ENCODE assay signal across 16 cellular contexts in genomic region chr5:131288328-131288727, GRCh38. TPM values are rescaled to one million over a fixed set of nuclear protein-coding genes. Genes with fewer than 3 reads are reported as not detected.
A peak's percentile ranks its signal among the peaks of the same experiment; 100 is the strongest.
DNase-seq lines count a peak whose midpoint lies in the region; ATAC-seq and TF ChIP-seq lines count a peak whose summit lies in the region.
"Had no signal": no experiment of that assay in that cellular context is flagged by ENCODE, and none has a peak within 500 bp of the region (broad histone marks: within the 10 kb centered on the region; RNA-seq: fewer than 3 reads in every experiment).

No MANE protein-coding gene starts in this region.

- H3K4me1 ChIP-seq in naive thymus-derived CD4-positive, alpha-beta T cell (ENCODE audit: control insufficient read depth in 2 of 2, insufficient read depth in 2 of 2, low read length in 2 of 2): peaks cover 73 to 78% of the 10 kb centered on the region in 2 donors
- H3K4me1 ChIP-seq: Caco-2, parathyroid adenoma had no signal

- peaks cover 72% of the 10 kb centered on the region for H3K4me1 Mint-ChIP-seq in activated CD4-positive, alpha-beta T cell treated with anti-CD3 and anti-CD28 coated beads for 36 hours
- H3K4me1 Mint-ChIP-seq in activated B cell treated with CpG ODN at 0.5 μM for 24 hours: peaks cover 64% of the 10 kb centered on the region
- H3K4me1 Mint-ChIP-seq in naive thymus-derived CD4-positive, alpha-beta T cell: peaks cover 30 to 93% (median 80%) of the 10 kb centered on the region in 7 donors
- H3K4me1 Mint-ChIP-seq: GM23338 had no signal

- DNase-seq in activated CD4-positive, alpha-beta T cell treated with anti-CD3 and anti-CD28 coated beads for 36 hours: no peak
- no peak for DNase-seq in activated CD4-positive, alpha-beta T cell treated with anti-CD3 and anti-CD28 coated beads for 48 hours
- DNase-seq in activated B cell treated with CpG ODN at 0.5 μM for 24 hours: no peak
- DNase-seq in naive thymus-derived CD4-positive, alpha-beta T cell: no peak
- DNase-seq in pons (ENCODE audit: low spot score): no peak
- no peak for DNase-seq in erythroblast (lab: John Stamatoyannopoulos, UW)
- DNase-seq: Caco-2, Kasumi-1, mesendoderm, NCI-H1930 had no signal

- no peaks in the 10 kb centered on the region for H3K9me3 ChIP-seq in naive thymus-derived CD4-positive, alpha-beta T cell (ENCODE audit: control insufficient read depth in 2 of 3, low read length in 3 of 3)
- H3K9me3 ChIP-seq: Caco-2, tibial nerve had no signal

- intact Hi-C loops in activated CD4-positive, alpha-beta T cell treated with anti-CD3 and anti-CD28 coated beads for 36 hours (cut with DNase I, micrococcal nuclease): loop anchor here (2.0 kb wide), 7 partner anchors 14 to 94 kb away; partner anchors contain the start of gene CDC42SE2 (in 1 of the 2)
- intact Hi-C loops in activated B cell treated with CpG ODN at 0.5 μM for 24 hours (cut with micrococcal nuclease): loop anchor here (1.0 to 2.0 kb wide), 3 partner anchors 9 to 124 kb away; partner anchors contain the start of gene HINT1
- intact Hi-C loops in naive thymus-derived CD4-positive, alpha-beta T cell (cut with micrococcal nuclease): loop anchor here in 1 of 2 donors (2.0 to 5.0 kb wide), 2 partner anchors 36 to 94 kb away; no protein-coding TSS in a partner anchor

- TF ChIP-seq CTCF in activated B cell treated with CpG ODN at 0.5 μM for 24 hours (IDR thresholded peaks at IDR 0.05): no peak

- H3K4me3 ChIP-seq in naive thymus-derived CD4-positive, alpha-beta T cell (ENCODE audit: low read length): peak overlapping the region; percentile 55
- H3K4me3 ChIP-seq: GM23338, tibial nerve had no signal

- peak overlapping the region; percentile 64 for H3K4me3 Mint-ChIP-seq in activated CD4-positive, alpha-beta T cell treated with anti-CD3 and anti-CD28 coated beads for 36 hours
- H3K4me3 Mint-ChIP-seq in activated B cell treated with CpG ODN at 0.5 μM for 24 hours: peak overlapping the region; percentile 28
- H3K4me3 Mint-ChIP-seq in naive thymus-derived CD4-positive, alpha-beta T cell: peak overlapping the region; percentile 76 to 92 (median 86)
- H3K4me3 Mint-ChIP-seq: GM23338 had no signal

- H3K9me3 Mint-ChIP-seq in activated CD4-positive, alpha-beta T cell treated with anti-CD3 and anti-CD28 coated beads for 36 hours (ENCODE audit: low read depth): no peaks in the 10 kb centered on the region
- no peaks in the 10 kb centered on the region for H3K9me3 Mint-ChIP-seq in activated B cell treated with CpG ODN at 0.5 μM for 24 hours
- no peaks in the 10 kb centered on the region for H3K9me3 Mint-ChIP-seq in naive thymus-derived CD4-positive, alpha-beta T cell
- H3K9me3 Mint-ChIP-seq: GM23338 had no signal

- ATAC-seq in activated CD4-positive, alpha-beta T cell treated with anti-CD3 and anti-CD28 coated beads for 36 hours: no peak
- ATAC-seq in GM21526 (IDR thresholded peaks at IDR 0.05; ENCODE audit: low FRiP score, unreplicated experiment): peak; percentile 23
- peak; percentile 59 for ATAC-seq in activated B cell treated with CpG ODN at 0.5 μM for 24 hours (ENCODE audit: low read depth)
- no peak for ATAC-seq in naive thymus-derived CD4-positive, alpha-beta T cell
- no peak for ATAC-seq in GM18873 (IDR thresholded peaks at IDR 0.05; ENCODE audit: low FRiP score, unreplicated experiment)
- ATAC-seq: GM23338 had no signal

- peak overlapping the region; percentile 98 for H3K27ac Mint-ChIP-seq in activated CD4-positive, alpha-beta T cell treated with anti-CD3 and anti-CD28 coated beads for 36 hours
- H3K27ac Mint-ChIP-seq in activated B cell treated with CpG ODN at 0.5 μM for 24 hours: peak overlapping the region; percentile 84
- H3K27ac Mint-ChIP-seq in naive thymus-derived CD4-positive, alpha-beta T cell: peak overlapping the region; percentile 87 to 98 (median 94)
- H3K27ac Mint-ChIP-seq: GM23338 had no signal

- H3K27me3 Mint-ChIP-seq in activated CD4-positive, alpha-beta T cell treated with anti-CD3 and anti-CD28 coated beads for 36 hours: no peaks in the 10 kb centered on the region
- H3K27me3 Mint-ChIP-seq in activated B cell treated with CpG ODN at 0.5 μM for 24 hours: no peaks in the 10 kb centered on the region
- H3K27me3 Mint-ChIP-seq in naive thymus-derived CD4-positive, alpha-beta T cell: no peaks in the 10 kb centered on the region

- H3K36me3 ChIP-seq in naive thymus-derived CD4-positive, alpha-beta T cell (ENCODE audit: control insufficient read depth in 2 of 3, insufficient read depth in 3 of 3, low read length in 3 of 3): peaks cover 0 to 8% (median 6%) of the 10 kb centered on the region in 3 experiments

- H3K27ac ChIP-seq in naive thymus-derived CD4-positive, alpha-beta T cell (ENCODE audit: low read depth, low read length): peak overlapping the region; percentile 75
- H3K27ac ChIP-seq: parathyroid adenoma, RWPE1 had no signal

- CTCF ChIA-PET in activated CD4-positive, alpha-beta T cell treated with anti-CD3 and anti-CD28 coated beads for 36 hours (lab: Charles Lee): interaction anchor here (0.6 to 2.1 kb wide), 5 partner anchors 22 to 246 kb away, joined by 3 to 6 read pairs (median 4); no protein-coding TSS in a partner anchor
- CTCF ChIA-PET in activated B cell treated with CpG ODN at 0.5 μM for 24 hours (lab: Charles Lee): interaction anchor here (1.7 kb wide), 1 partner anchor 94 kb away, joined by 3 read pairs; no protein-coding TSS in a partner anchor
- CTCF ChIA-PET in naive thymus-derived CD4-positive, alpha-beta T cell (lab: Charles Lee): interaction anchor here (0.6 to 2.2 kb wide), 4 partner anchors 10 to 143 kb away, joined by 3 to 7 read pairs (median 4); no protein-coding TSS in a partner anchor

- H3K27me3 ChIP-seq in naive thymus-derived CD4-positive, alpha-beta T cell (ENCODE audit: control insufficient read depth in 2 of 2, insufficient read depth in 2 of 2, low read length in 2 of 2): no peaks in the 10 kb centered on the region
- H3K27me3 ChIP-seq: tibial nerve had no signal

- no peak for TF ChIP-seq POLR2A in erythroblast (IDR thresholded peaks at IDR 0.05; ENCODE audit: low read length)

- POLR2A ChIA-PET in activated CD4-positive, alpha-beta T cell treated with anti-CD3 and anti-CD28 coated beads for 36 hours (lab: Charles Lee): no interaction called here
- POLR2A ChIA-PET in activated B cell treated with CpG ODN at 0.5 μM for 24 hours (lab: Charles Lee): interaction anchor here (0.6 to 2.8 kb wide), 4 partner anchors 14 to 93 kb away, joined by 4 to 20 read pairs (median 6); partner anchors contain the start of gene CDC42SE2
- POLR2A ChIA-PET in naive thymus-derived CD4-positive, alpha-beta T cell (lab: Charles Lee): interaction anchor here (0.6 to 2.8 kb wide), 7 partner anchors 10 to 1121 kb away, joined by 3 to 28 read pairs (median 3); partner anchors contain the start of gene CDC42SE2

- H3K36me3 Mint-ChIP-seq in activated CD4-positive, alpha-beta T cell treated with anti-CD3 and anti-CD28 coated beads for 36 hours (ENCODE audit: low read depth): peaks cover 28% of the 10 kb centered on the region
- peaks cover 33% of the 10 kb centered on the region for H3K36me3 Mint-ChIP-seq in activated B cell treated with CpG ODN at 0.5 μM for 24 hours (ENCODE audit: low read depth)
- peaks cover 0 to 29% (median 9%) of the 10 kb centered on the region in 5 donors for H3K36me3 Mint-ChIP-seq in naive thymus-derived CD4-positive, alpha-beta T cell

RNA-seq across cellular contexts. Expression of gene CDC42SE2, which starts 24.5 kb away (rescaled TPM):
- total RNA-seq in activated CD4-positive, alpha-beta T cell treated with anti-CD3 and anti-CD28 coated beads for 36 hours: 10 to 100 TPM; 68.3 to 99.6 TPM
- total RNA-seq in activated B cell treated with CpG ODN at 0.5 μM for 24 hours: 114 and 122 TPM in 2 replicates
- total RNA-seq in naive thymus-derived CD4-positive, alpha-beta T cell: 100 to 1,000 TPM; 143 to 265 (median 215) TPM
- polyA plus RNA-seq in naive thymus-derived CD4-positive, alpha-beta T cell: 100 to 1,000 TPM; 348 to 482 TPM

Comparison
In these comparisons a context has a peak if more than half of its experiments do, and no peak if none do; other contexts are left out.
1. ATAC-seq: peak in GM21526 (single experiment) and activated B cell treated with CpG ODN at 0.5 μM for 24 hours (single experiment); none in activated CD4-positive, alpha-beta T cell treated with anti-CD3 and anti-CD28 coated beads for 36 hours (single experiment), naive thymus-derived CD4-positive, alpha-beta T cell (single experiment) and GM18873 (single experiment).
2. H3K4me3 Mint-ChIP-seq: peak in every context shown above with its lines; median percentile 86 in naive thymus-derived CD4-positive, alpha-beta T cell; 64 in activated CD4-positive, alpha-beta T cell treated with anti-CD3 and anti-CD28 coated beads for 36 hours; 28 in activated B cell treated with CpG ODN at 0.5 μM for 24 hours.
3. Peak in every context shown above with its lines, with median percentiles within 50 percentile points of each other: H3K27ac Mint-ChIP-seq.